ENCODE assay signal across 9 cellular contexts in the genomic region with DNA sequence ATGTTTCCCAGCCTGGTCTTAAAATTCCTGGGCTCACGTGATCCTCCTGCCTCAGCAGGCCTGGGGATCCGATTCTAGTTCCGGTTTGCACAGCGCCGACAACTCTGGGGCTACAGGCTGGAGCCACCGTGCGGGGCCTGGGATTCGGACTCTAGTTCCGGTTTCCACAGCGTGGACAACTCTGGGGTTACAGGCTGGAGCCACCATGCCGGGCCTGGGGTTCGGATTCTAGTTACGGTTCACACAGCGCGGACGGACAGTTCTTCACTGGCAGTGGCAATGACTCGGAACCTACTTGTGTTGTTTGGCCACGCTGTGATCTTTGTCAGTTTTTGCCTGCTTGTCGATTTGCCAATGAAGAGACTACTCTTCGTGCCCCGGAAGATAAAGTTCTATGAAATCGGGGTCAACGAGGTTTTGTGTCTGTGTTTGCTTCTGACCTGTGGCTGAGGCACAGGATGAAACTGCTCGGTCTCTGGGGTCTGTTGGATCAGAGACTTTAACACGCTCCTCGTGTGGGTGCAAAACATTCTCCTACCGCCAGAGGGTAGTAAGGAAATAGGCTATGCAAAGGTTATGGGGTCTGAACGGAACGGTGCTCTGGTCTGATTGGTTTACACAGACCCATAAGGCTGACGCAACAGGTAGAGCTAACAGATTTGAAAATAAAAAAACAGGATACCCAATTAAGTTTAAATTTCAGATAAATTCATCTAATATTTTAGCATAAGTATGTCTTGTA. TPM values are rescaled to one million over a fixed set of nuclear protein-coding genes. Genes with fewer than 3 reads are reported as not detected.
DNase-seq lines count a peak whose midpoint lies in the region; ATAC-seq and TF ChIP-seq lines count a peak whose summit lies in the region.
"Had no signal": no experiment of that assay in that cellular context is flagged by ENCODE, and none has a peak within 500 bp of the region (broad histone marks: within the 10 kb centered on the region; RNA-seq: fewer than 3 reads in every experiment).

No MANE protein-coding gene starts in this region.

- no peaks in the 10 kb centered on the region for H3K4me1 ChIP-seq in BE2C
- no peaks in the 10 kb centered on the region for H3K4me1 ChIP-seq in right lobe of liver
- H3K4me1 ChIP-seq in suprapubic skin, result no peaks in the 10 kb centered on the region

- H3K27ac ChIP-seq in right lobe of liver (no peak overlapping the region), suprapubic skin (no peak overlapping the region)

- H3K9me3 Mint-ChIP-seq in nephron progenitor cell, result peaks cover 95% of the 10 kb centered on the region

- ATAC-seq in right lobe of liver (peak; percentile 75 to 81 (median 78)), GM18517 (IDR thresholded peaks at IDR 0.05; ENCODE audit: unreplicated experiment) (no peak)

- peak; percentile 70 for DNase-seq in BE2C
- DNase-seq in HFF-Myc (ENCODE audit: extremely low read depth, low read depth), result no peak
- DNase-seq in SK-N-DZ (ENCODE audit: low spot score), result peak; percentile 51
- DNase-seq in dedifferentiated amniotic fluid mesenchymal stem cell (ENCODE audit: extremely low spot score), result peak; percentile 16
- no peak for DNase-seq in right lobe of liver
- no peak for DNase-seq in suprapubic skin (ENCODE audit: low spot score in 2 of 2)
- DNase-seq in nephron progenitor cell, result no peak

- TF ChIP-seq CTCF in BE2C (IDR thresholded peaks at IDR 0.05; ENCODE audit: low read depth, low read length), result peak; percentile 76
- peak; percentile 30 for TF ChIP-seq CTCF in HFF-Myc (IDR thresholded peaks at IDR 0.05; ENCODE audit: low read depth, low read length, missing control alignments)
- peak; percentile 37 to 47 (median 40) for TF ChIP-seq CTCF in right lobe of liver (IDR thresholded peaks at IDR 0.05)
- peak; percentile 22 to 43 for TF ChIP-seq CTCF in suprapubic skin (IDR thresholded peaks at IDR 0.05)
- TF ChIP-seq CTCF in nephron progenitor cell (IDR thresholded peaks at IDR 0.05), result no peak

- TF ChIP-seq POLR2A in right lobe of liver (IDR thresholded peaks at IDR 0.05) (no peak), suprapubic skin (IDR thresholded peaks at IDR 0.05) (no peak)

- peaks cover 10% of the 10 kb centered on the region for H3K36me3 Mint-ChIP-seq in nephron progenitor cell (ENCODE audit: low read depth)

- H3K36me3 ChIP-seq in BE2C (no peaks in the 10 kb centered on the region), right lobe of liver (no peaks in the 10 kb centered on the region), suprapubic skin (no peaks in the 10 kb centered on the region)

- no peak overlapping the region for H3K4me3 Mint-ChIP-seq in nephron progenitor cell

- H3K27ac Mint-ChIP-seq in nephron progenitor cell, result no peak overlapping the region

- 8% methylated on average over 14 of the region's 30 CpGs for WGBS in right lobe of liver (ENCODE audit: insufficient coverage, low coverage, low lambda C conversion rate, missing lambda C conversion rate)
- WGBS in suprapubic skin, result 56% methylated on average over 30 of the region's 30 CpGs

- intact Hi-C loops in right lobe of liver (cut with DNase I), result loop anchor here in 1 of 2 donors (5.0 kb wide), 1 partner anchor 136 kb away; no protein-coding TSS in a partner anchor

- H3K9me3 ChIP-seq in BE2C, result no peaks in the 10 kb centered on the region; the same call in 1 of the 2 replicates
- no peaks in the 10 kb centered on the region for H3K9me3 ChIP-seq in right lobe of liver
- H3K9me3 ChIP-seq in suprapubic skin, result no peaks in the 10 kb centered on the region

- no peaks in the 10 kb centered on the region for H3K4me1 Mint-ChIP-seq in nephron progenitor cell

- TF ChIP-seq EP300 in suprapubic skin (IDR thresholded peaks at IDR 0.05), result no peak

- peaks cover 3% of the 10 kb centered on the region for H3K27me3 Mint-ChIP-seq in nephron progenitor cell (ENCODE audit: low read depth, poor library complexity)

- H3K27me3 ChIP-seq in BE2C (no peaks in the 10 kb centered on the region), right lobe of liver (no peaks in the 10 kb centered on the region), suprapubic skin (no peaks in the 10 kb centered on the region)

- H3K4me3 ChIP-seq in BE2C (ENCODE audit: low read depth, low read length) (no peak overlapping the region), HFF-Myc (replicated peaks; ENCODE audit: low read depth, low read length) (no peak overlapping the region), right lobe of liver (no peak overlapping the region), suprapubic skin (no peak overlapping the region)

RNA-seq across cellular contexts. Expression of a gene that starts 12.1 kb away (rescaled TPM):
- 0.94 TPM for polyA plus RNA-seq in BE2C (2012; ENCODE audit: insufficient read depth, insufficient read length, low read depth)
- polyA plus RNA-seq in SK-N-DZ (2014; cell fraction: cytosol; rRNA removed), result 2.3 and 4.3 TPM in 2 replicates
- polyA plus RNA-seq in SK-N-DZ (2014; cell fraction: nucleus; rRNA removed), result 3.3 and 6.2 TPM in 2 replicates
- total RNA-seq in right lobe of liver, result not detected
- not detected for total RNA-seq in suprapubic skin

RNA-seq across cellular contexts. Expression of a gene that starts 19.1 kb away (rescaled TPM):
- polyA plus RNA-seq in BE2C (2012; ENCODE audit: insufficient read depth, insufficient read length, low read depth), result 8.2 TPM
- 8.3 and 10.2 TPM in 2 replicates for polyA plus RNA-seq in SK-N-DZ (2014; cell fraction: cytosol; rRNA removed)
- 29.1 and 40.2 TPM in 2 replicates for polyA plus RNA-seq in SK-N-DZ (2014; cell fraction: nucleus; rRNA removed)
- 1 to 10 TPM; 3.1 to 7.1 (median 5.0) TPM for total RNA-seq in right lobe of liver
- 10 to 100 TPM in 3 of 4 donors, 1 to 10 TPM in 1; 4.0 to 21.9 (median 14.3) TPM for total RNA-seq in suprapubic skin

RNA-seq across cellular contexts. Expression of a gene that starts 37.4 kb away (rescaled TPM):
- 2.7 TPM for polyA plus RNA-seq in BE2C (2012; ENCODE audit: insufficient read depth, insufficient read length, low read depth)
- 1.1 and 1.5 TPM in 2 replicates for polyA plus RNA-seq in SK-N-DZ (2014; cell fraction: cytosol; rRNA removed)
- polyA plus RNA-seq in SK-N-DZ (2014; cell fraction: nucleus; rRNA removed), result 2.8 and 3.3 TPM in 2 replicates
- total RNA-seq in right lobe of liver (under 1 TPM; 0.12 to 0.71 (median 0.32) TPM), suprapubic skin (10 to 100 TPM in 2 of 4 donors, 1 to 10 TPM in 2; 4.6 to 12.4 (median 7.7) TPM)

RNA-seq across cellular contexts. Expression of a gene that starts 47.4 kb away (rescaled TPM):
- polyA plus RNA-seq in BE2C (2012; ENCODE audit: insufficient read depth, insufficient read length, low read depth), result 0.65 TPM
- not detected in 2 replicates for polyA plus RNA-seq in SK-N-DZ (2014; cell fraction: cytosol; rRNA removed)
- not detected in 2 replicates for polyA plus RNA-seq in SK-N-DZ (2014; cell fraction: nucleus; rRNA removed)
- under 1 TPM in 3 of 6 experiments, not detected in 3; 0.24 to 0.88 (median 0.39) TPM for total RNA-seq in right lobe of liver
- 1 to 10 TPM in 1 of 4 donors, under 1 TPM in 2, not detected in 1; 0.62 to 1.0 (median 0.83) TPM for total RNA-seq in suprapubic skin
- total RNA-seq: lower leg skin had no signal

Comparison
In these comparisons a context has a peak if more than half of its experiments do, and no peak if none do; other contexts are left out.
1. DNase-seq: peak in BE2C (single experiment), SK-N-DZ (single experiment) and dedifferentiated amniotic fluid mesenchymal stem cell (single experiment); none in HFF-Myc (single experiment), right lobe of liver (0 of 3), suprapubic skin (0 of 2) and nephron progenitor cell (single experiment).